Comparison of ENCODE assay signal across 1 cellular context in the genomic region with DNA sequence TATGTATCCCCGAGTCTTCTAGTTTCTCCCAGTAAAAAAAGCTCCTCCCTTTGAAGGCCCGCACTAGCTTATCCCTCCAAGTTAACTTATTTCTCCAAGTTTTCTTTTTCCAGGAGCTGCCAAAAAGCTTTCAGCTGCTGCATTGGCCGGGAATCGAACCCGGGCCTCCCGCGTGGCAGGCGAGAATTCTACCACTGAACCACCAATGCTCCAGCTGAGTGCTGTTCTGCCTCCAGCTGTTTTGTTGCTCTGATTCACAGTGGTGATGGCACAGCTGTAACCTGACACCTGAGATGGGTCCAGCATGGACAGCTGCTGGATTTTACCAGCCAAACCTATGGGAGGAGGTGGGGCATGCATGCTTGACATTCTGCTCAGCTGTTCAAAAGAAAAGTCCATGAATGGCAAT.
TF ChIP-seq lines count a peak whose summit lies in the region.

No MANE protein-coding gene starts in this region.

TF ChIP-seq in HepG2, 621 proteins besides CTCF, POLR2A, EP300 and RAD21 (continued from another document):
- TF ChIP-seq, protein P1, sequence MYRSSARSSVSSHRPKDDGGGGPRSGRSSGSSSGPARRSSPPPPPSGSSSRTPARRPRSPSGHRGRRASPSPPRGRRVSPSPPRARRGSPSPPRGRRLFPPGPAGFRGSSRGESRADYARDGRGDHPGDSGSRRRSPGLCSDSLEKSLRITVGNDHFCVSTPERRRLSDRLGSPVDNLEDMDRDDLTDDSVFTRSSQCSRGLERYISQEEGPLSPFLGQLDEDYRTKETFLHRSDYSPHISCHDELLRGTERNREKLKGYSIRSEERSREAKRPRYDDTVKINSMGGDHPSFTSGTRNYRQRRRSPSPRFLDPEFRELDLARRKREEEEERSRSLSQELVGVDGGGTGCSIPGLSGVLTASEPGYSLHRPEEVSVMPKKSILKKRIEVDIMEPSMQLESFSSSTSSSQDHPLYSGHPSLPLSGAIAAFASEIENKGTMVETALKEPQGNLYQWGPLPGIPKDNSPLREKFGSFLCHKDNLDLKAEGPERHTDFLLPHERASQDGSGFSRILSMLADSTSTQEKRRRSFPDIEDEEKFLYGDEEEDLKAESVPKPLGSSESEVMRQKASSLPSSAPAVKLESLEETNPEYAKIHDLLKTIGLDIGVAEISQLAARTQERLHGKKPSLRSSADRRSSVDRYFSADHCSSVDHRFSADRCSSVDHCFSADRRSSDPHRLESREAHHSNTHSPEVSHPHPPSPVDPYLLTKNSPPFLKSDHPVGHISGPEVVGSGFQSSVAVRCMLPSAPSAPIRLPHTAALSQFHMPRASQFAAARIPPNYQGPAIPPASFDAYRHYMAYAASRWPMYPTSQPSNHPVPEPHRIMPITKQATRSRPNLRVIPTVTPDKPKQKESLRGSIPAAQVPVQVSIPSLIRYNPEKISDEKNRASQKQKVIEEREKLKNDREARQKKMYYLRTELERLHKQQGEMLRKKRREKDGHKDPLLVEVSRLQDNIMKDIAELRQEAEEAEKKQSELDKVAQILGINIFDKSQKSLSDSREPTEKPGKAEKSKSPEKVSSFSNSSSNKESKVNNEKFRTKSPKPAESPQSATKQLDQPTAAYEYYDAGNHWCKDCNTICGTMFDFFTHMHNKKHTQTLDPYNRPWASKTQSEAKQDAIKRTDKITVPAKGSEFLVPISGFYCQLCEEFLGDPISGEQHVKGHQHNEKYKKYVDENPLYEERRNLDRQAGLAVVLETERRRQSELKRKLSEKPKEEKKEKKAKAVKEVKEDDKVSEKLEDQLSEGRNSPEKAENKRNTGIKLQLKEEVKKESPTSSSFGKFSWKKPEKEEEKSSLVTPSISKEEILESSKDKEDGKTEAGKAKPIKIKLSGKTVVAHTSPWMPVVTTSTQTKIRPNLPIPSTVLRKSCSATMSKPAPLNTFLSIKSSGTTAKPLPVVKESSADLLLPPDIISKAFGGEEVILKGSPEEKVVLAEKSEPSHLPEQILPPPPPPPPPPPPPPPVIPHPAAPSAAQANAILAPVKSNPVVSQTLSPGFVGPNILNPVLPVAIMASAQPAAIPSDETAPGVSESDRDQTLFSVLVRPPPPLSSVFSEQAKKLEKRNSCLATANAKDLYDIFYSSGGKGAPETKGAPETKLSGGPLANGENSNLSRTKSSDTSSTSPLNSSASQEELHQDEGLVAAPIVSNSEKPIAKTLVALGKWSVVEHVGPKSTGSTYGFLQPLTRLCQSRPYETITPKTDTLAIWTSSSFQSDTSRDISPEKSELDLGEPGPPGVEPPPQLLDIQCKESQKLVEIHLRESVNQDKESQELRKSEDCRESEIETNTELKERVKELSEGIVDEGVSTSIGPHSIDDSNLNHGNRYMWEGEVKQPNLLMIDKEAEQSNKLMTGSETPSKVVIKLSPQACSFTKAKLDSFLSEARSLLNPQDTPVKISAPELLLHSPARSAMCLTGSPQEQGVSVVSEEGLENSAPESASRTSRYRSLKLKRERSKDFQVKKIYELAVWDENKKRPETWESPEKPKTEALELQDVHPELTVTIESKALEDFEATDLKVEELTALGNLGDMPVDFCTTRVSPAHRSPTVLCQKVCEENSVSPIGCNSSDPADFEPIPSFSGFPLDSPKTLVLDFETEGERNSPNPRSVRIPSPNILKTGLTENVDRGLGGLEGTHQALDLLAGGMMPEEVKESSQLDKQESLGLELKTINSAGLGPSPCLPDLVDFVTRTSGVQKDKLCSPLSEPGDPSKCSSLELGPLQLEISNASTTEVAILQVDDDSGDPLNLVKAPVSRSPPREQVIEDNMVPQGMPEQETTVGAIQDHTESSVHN (CRISPR knock-in tag; IDR thresholded peaks at IDR 0.05) = no peak
- no peak for TF ChIP-seq ZNF607 (CRISPR knock-in tag; IDR thresholded peaks at IDR 0.05; ENCODE audit: borderline replicate concordance)
- no peak for TF ChIP-seq SIN3B (IDR thresholded peaks at IDR 0.05; ENCODE audit: low read length)
